In the genomic region with DNA sequence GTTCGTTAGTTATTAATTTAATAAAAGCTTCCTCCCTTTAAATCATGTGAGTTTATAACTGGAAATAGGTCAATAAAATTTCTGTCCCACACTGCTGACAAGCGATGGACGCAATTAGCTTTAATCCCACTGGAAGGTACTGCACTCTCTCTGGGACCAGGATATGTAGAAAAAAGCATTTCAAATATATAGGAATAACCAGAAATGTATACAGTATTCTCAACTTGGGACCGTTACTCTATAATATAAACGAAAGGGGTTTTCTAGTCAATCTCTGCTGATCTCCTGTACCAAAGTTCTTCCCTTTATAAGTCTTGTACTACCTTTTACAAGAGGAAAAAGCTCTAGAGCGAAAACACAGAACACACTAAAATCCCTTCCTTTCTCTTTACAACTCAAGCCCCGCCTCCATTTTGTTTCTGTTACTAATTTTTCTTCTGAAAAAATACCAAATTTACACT, we compare ENCODE assay signal across 8 cellular contexts. TPM values are rescaled to one million over a fixed set of nuclear protein-coding genes. Genes with fewer than 3 reads are reported as not detected.
DNase-seq lines count a peak whose midpoint lies in the region; ATAC-seq and TF ChIP-seq lines count a peak whose summit lies in the region.

No MANE protein-coding gene starts in this region.

- H3K27ac Mint-ChIP-seq in endodermal cell: no peak overlapping the region

- H3K4me1 Mint-ChIP-seq in endodermal cell: peaks cover 15% of the 10 kb centered on the region

- DNase-seq in NCI-H82 treated with DMSO at 0.1 percent for 48 hours (lab: John Stamatoyannopoulos, UW; ENCODE audit: unreplicated experiment) (peak; percentile 56), endodermal cell (no peak), ovary (no peak), NCI-H2029 (lab: John Stamatoyannopoulos, UW) (no peak)
- no peak for DNase-seq in stimulated activated naive CD8-positive, alpha-beta T cell treated with anti-CD3 and anti-CD28 coated beads, Interleukin-15, Interleukin-2, amounts not matched to agents 100 U/mL and 50 U/mL, for 24 hours

- H3K4me3 ChIP-seq in endodermal cell (ENCODE audit: low read length) (peak overlapping the region; percentile 88), ovary (peak overlapping the region; percentile 88)

- ATAC-seq in GM18505 (IDR thresholded peaks at IDR 0.05; ENCODE audit: unreplicated experiment) (no peak), GM18520 (IDR thresholded peaks at IDR 0.05; ENCODE audit: unreplicated experiment) (no peak), HG03521 (IDR thresholded peaks at IDR 0.05; ENCODE audit: unreplicated experiment) (no peak)
- ATAC-seq in stimulated activated naive CD8-positive, alpha-beta T cell treated with anti-CD3 and anti-CD28 coated beads, Interleukin-15, Interleukin-2, amounts not matched to agents 100 U/mL and 50 U/mL, for 24 hours: no peak

- no peaks in the 10 kb centered on the region for H3K27me3 ChIP-seq in endodermal cell (ENCODE audit: control insufficient read depth, insufficient read depth, low read length, poor library complexity, severe bottlenecking)
- no peaks in the 10 kb centered on the region for H3K27me3 ChIP-seq in ovary

- peak overlapping the region; percentile 92 for H3K9ac ChIP-seq in endodermal cell (ENCODE audit: extremely low read depth, low read length, poor library complexity, severe bottlenecking)

- TF ChIP-seq POLR2A in GM18505 (IDR thresholded peaks at IDR 0.05; ENCODE audit: borderline replicate concordance, extremely low read depth, insufficient read depth, insufficient read length) (peak; percentile 30), ovary (IDR thresholded peaks at IDR 0.05) (no peak)

- TF ChIP-seq CTCF in endodermal cell (conservative IDR thresholded peaks at IDR 0.05): no peak
- no peak for TF ChIP-seq CTCF in ovary (IDR thresholded peaks at IDR 0.05)

- H3K36me3 ChIP-seq in endodermal cell (ENCODE audit: control insufficient read depth, insufficient read depth, low read length) (no peaks in the 10 kb centered on the region), ovary (no peaks in the 10 kb centered on the region)

- H3K9me3 Mint-ChIP-seq in endodermal cell: no peaks in the 10 kb centered on the region

- intact Hi-C loops in ovary (cut with DNase I): loop anchor here in 1 of 4 donors (2.0 to 5.0 kb wide), 3 partner anchors 59 to 251 kb away; partner anchors contain the start of gene HMGB1

- H3K27me3 Mint-ChIP-seq in endodermal cell (ENCODE audit: insufficient read depth): no peaks in the 10 kb centered on the region

- no peak for TF ChIP-seq EP300 in ovary (IDR thresholded peaks at IDR 0.05)

- 23 to 47% methylated on average over 4 to 6 of the region's 7 CpGs for WGBS in endodermal cell (ENCODE audit: insufficient coverage in 1 of 2, insufficient read length in 1 of 2), 2 experiments
- 0 to 1% (median 1%) methylated on average over 7 of the region's 7 CpGs for WGBS in ovary, 3 donors

- H3K27ac ChIP-seq in endodermal cell (ENCODE audit: low read depth, low read length) (peak overlapping the region; percentile 39), ovary (peak overlapping the region; percentile 99 to 100)

- no peaks in the 10 kb centered on the region for H3K36me3 Mint-ChIP-seq in endodermal cell (ENCODE audit: low read depth)

- H3K9me3 ChIP-seq in endodermal cell (ENCODE audit: control insufficient read depth, low read length) (no peaks in the 10 kb centered on the region), ovary (no peaks in the 10 kb centered on the region)

- no peak overlapping the region for H3K4me3 Mint-ChIP-seq in endodermal cell

- H3K4me1 ChIP-seq in endodermal cell (ENCODE audit: control insufficient read depth, insufficient read depth, low read length) (peaks cover 3% of the 10 kb centered on the region), ovary (ENCODE audit: insufficient read depth) (peaks cover 2% of the 10 kb centered on the region)

RNA-seq across cellular contexts. Expression of gene USPL1, which starts 1.8 kb away (rescaled TPM):
- total RNA-seq in endodermal cell (10 to 100 TPM; 17.9 to 19.3 TPM), ovary (10 to 100 TPM; 19.4 to 26.8 (median 22.4) TPM)
- polyA plus RNA-seq in endodermal cell (2013, experiment 1 of 2): 22.4 TPM
- polyA plus RNA-seq in endodermal cell (2013, experiment 2 of 2): 21.4 TPM
- 10 to 100 TPM; 12.1 to 16.2 TPM for polyA plus RNA-seq in ovary
